In genomic region chr14:51681411-51681810, GRCh38 we compare ENCODE assay signal across 23 cellular contexts.
"Had no signal": no experiment of that assay in that cellular context is flagged by ENCODE, and none has a peak within 500 bp of the region (broad histone marks: within the 10 kb centered on the region; RNA-seq: fewer than 3 reads in every experiment).

No MANE protein-coding gene starts in this region.

- ATAC-seq: activated CD4-positive, CD25-positive, alpha-beta regulatory T cell treated with anti-CD3 and anti-CD28 coated beads, Interleukin-2, amount 50 U/mL, for 24 hours; activated CD8-positive, alpha-beta T cell treated with anti-CD3 and anti-CD28 coated beads, Interleukin-2, amount 10 ng/mL, durations not matched to agents 7 days and 5 days; activated naive CD8-positive, alpha-beta T cell treated with anti-CD3 and anti-CD28 coated beads, Interleukin-2, amount 50 U/mL, for 24 hours; foreskin keratinocyte; lower lobe of right lung had no signal

- H3K4me1 ChIP-seq: colonic mucosa, lower lobe of right lung had no signal

- H3K4me3 Mint-ChIP-seq: activated CD4-positive, alpha-beta T cell treated with anti-CD3 and anti-CD28 coated beads, Interleukin-2, amount 10 ng/mL, durations not matched to agents 7 days and 5 days; activated CD8-positive, alpha-beta T cell treated with anti-CD3 and anti-CD28 coated beads, Interleukin-2, amount 10 ng/mL, durations not matched to agents 7 days and 5 days; activated naive CD4-positive, alpha-beta T cell treated with anti-CD3 and anti-CD28 coated beads, Interleukin-2, amount 10 ng/mL, durations not matched to agents 7 days and 5 days; activated naive CD8-positive, alpha-beta T cell treated with anti-CD3 and anti-CD28 coated beads, Interleukin-2, amount 50 U/mL, for 24 hours; endodermal cell; mesothelial cell of epicardium; nephron had no signal

- H3K4me3 ChIP-seq: colonic mucosa, lower lobe of right lung had no signal

- H3K36me3 Mint-ChIP-seq: activated naive CD4-positive, alpha-beta T cell treated with anti-CD3 and anti-CD28 coated beads, Interleukin-2, amount 10 ng/mL, durations not matched to agents 7 days and 5 days; mesothelial cell of epicardium had no signal

- H3K27ac ChIP-seq: colonic mucosa, foreskin keratinocyte, lower lobe of right lung had no signal

- H3K9me3 ChIP-seq: colonic mucosa, lower lobe of right lung had no signal

- DNase-seq: activated CD4-positive, alpha-beta T cell treated with anti-CD3 and anti-CD28 coated beads, Interleukin-2, amount 10 ng/mL, durations not matched to agents 7 days and 5 days; activated CD8-positive, alpha-beta memory T cell treated with anti-CD3 and anti-CD28 coated beads, Interleukin-2, amount 50 U/mL, for 4 hours; activated CD8-positive, alpha-beta T cell treated with anti-CD3 and anti-CD28 coated beads, Interleukin-2, amount 10 ng/mL, durations not matched to agents 7 days and 5 days; activated effector memory CD4-positive, alpha-beta T cell treated with Interleukin-2 at 50 U/mL for 16 hours; activated naive CD4-positive, alpha-beta T cell treated with anti-CD3 and anti-CD28 coated beads, Interleukin-2, amount 10 ng/mL, durations not matched to agents 7 days and 5 days; activated naive CD8-positive, alpha-beta T cell treated with anti-CD3 and anti-CD28 coated beads, Interleukin-2, amount 50 U/mL, for 24 hours; activated T-cell treated with anti-CD3 and anti-CD28 coated beads, Interleukin-2, amount 50 U/mL, for 48 hours; anterior cingulate cortex; brain microvascular endothelial cell; central memory CD4-positive, alpha-beta T cell; colonic mucosa; endodermal cell; foreskin keratinocyte; hypothalamus; islet precursor cell; lower lobe of right lung; nucleus accumbens; retina; stimulated activated naive CD4-positive, alpha-beta T cell; T1000 had no signal

- H3K9me3 Mint-ChIP-seq: activated CD4-positive, alpha-beta T cell treated with anti-CD3 and anti-CD28 coated beads, Interleukin-2, amount 10 ng/mL, durations not matched to agents 7 days and 5 days; activated naive CD4-positive, alpha-beta T cell treated with anti-CD3 and anti-CD28 coated beads, Interleukin-2, amount 10 ng/mL, durations not matched to agents 7 days and 5 days; activated naive CD8-positive, alpha-beta T cell treated with anti-CD3 and anti-CD28 coated beads, Interleukin-2, amount 50 U/mL, for 24 hours; endodermal cell; mesothelial cell of epicardium; nephron had no signal

- H3K27me3 ChIP-seq: brain microvascular endothelial cell, colonic mucosa, foreskin keratinocyte had no signal

- H3K36me3 ChIP-seq: colonic mucosa, lower lobe of right lung had no signal

- H3K27me3 Mint-ChIP-seq: activated naive CD8-positive, alpha-beta T cell treated with anti-CD3 and anti-CD28 coated beads, Interleukin-2, amount 50 U/mL, for 24 hours had no signal
